3 cellular contexts compared by ENCODE assay signal in genomic region chr4:30354605-30355004, GRCh38.
TF ChIP-seq lines count a peak whose summit lies in the region.

No MANE protein-coding gene starts in this region.

TF ChIP-seq in A549, 52 proteins besides CTCF, POLR2A, EP300 and RAD21:
- TF ChIP-seq HDAC2 (IDR thresholded peaks at IDR 0.05) (no peak), MAFK (IDR thresholded peaks at IDR 0.05; ENCODE audit: partially characterized antibody) (peak; percentile 73), BHLHE40 (IDR thresholded peaks at IDR 0.05; ENCODE audit: low read depth, low read length) (no peak)

TF ChIP-seq in HCT116, 20 proteins besides CTCF, POLR2A, EP300 and RAD21:
- TF ChIP-seq EZH2 (IDR thresholded peaks at IDR 0.05) (no peak), SIN3A (IDR thresholded peaks at IDR 0.05; ENCODE audit: low read depth) (no peak), SP1 (IDR thresholded peaks at IDR 0.05; ENCODE audit: low read depth) (no peak), REST (IDR thresholded peaks at IDR 0.05; ENCODE audit: low read depth) (no peak), TCF7L2 (IDR thresholded peaks at IDR 0.05; ENCODE audit: borderline replicate concordance, extremely low read depth, insufficient read depth, insufficient read length) (no peak), JUND (IDR thresholded peaks at IDR 0.05) (no peak), ZFX (IDR thresholded peaks at IDR 0.05) (no peak), EGR1 (IDR thresholded peaks at IDR 0.05; ENCODE audit: low read depth) (no peak), CEBPB (IDR thresholded peaks at IDR 0.05; ENCODE audit: low read depth) (no peak), ZNF274 (IDR thresholded peaks at IDR 0.05; ENCODE audit: low read depth, low read length) (no peak), POLR2AphosphoS5 (IDR thresholded peaks at IDR 0.05; ENCODE audit: low read depth, low read length) (no peak), SRF (IDR thresholded peaks at IDR 0.05; ENCODE audit: low read depth) (no peak), ELF1 (IDR thresholded peaks at IDR 0.05; ENCODE audit: borderline replicate concordance, low read depth) (no peak), FOSL1 (IDR thresholded peaks at IDR 0.05; ENCODE audit: low read depth) (no peak), EZH2phosphoT487 (IDR thresholded peaks at IDR 0.05; ENCODE audit: borderline replicate concordance) (no peak), YY1 (IDR thresholded peaks at IDR 0.05; ENCODE audit: extremely low read depth, insufficient replicate concordance, low read depth, low read length) (no peak)
- TF ChIP-seq, protein P1, sequence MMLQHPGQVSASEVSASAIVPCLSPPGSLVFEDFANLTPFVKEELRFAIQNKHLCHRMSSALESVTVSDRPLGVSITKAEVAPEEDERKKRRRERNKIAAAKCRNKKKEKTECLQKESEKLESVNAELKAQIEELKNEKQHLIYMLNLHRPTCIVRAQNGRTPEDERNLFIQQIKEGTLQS (IDR thresholded peaks at IDR 0.05) = no peak
- TF ChIP-seq, protein P2, sequence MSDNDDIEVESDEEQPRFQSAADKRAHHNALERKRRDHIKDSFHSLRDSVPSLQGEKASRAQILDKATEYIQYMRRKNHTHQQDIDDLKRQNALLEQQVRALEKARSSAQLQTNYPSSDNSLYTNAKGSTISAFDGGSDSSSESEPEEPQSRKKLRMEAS (IDR thresholded peaks at IDR 0.05) = no peak
- TF ChIP-seq, protein P3, sequence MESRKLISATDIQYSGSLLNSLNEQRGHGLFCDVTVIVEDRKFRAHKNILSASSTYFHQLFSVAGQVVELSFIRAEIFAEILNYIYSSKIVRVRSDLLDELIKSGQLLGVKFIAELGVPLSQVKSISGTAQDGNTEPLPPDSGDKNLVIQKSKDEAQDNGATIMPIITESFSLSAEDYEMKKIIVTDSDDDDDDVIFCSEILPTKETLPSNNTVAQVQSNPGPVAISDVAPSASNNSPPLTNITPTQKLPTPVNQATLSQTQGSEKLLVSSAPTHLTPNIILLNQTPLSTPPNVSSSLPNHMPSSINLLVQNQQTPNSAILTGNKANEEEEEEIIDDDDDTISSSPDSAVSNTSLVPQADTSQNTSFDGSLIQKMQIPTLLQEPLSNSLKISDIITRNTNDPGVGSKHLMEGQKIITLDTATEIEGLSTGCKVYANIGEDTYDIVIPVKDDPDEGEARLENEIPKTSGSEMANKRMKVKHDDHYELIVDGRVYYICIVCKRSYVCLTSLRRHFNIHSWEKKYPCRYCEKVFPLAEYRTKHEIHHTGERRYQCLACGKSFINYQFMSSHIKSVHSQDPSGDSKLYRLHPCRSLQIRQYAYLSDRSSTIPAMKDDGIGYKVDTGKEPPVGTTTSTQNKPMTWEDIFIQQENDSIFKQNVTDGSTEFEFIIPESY (IDR thresholded peaks at IDR 0.05; ENCODE audit: extremely low read depth, insufficient replicate concordance, low read length) = no peak

TF ChIP-seq in K562, 482 proteins besides CTCF, POLR2A, EP300 and RAD21:
- TF ChIP-seq ZNF316 (IDR thresholded peaks at IDR 0.05) (peak; percentile 64), C11orf30 (IDR thresholded peaks at IDR 0.05; ENCODE audit: low read depth) (peak; percentile 41; the same call in 1 of the 2 replicates), MAFG (tag; conservative IDR thresholded peaks at IDR 0.05) (peak; percentile 42; the same call in 1 of the 2 replicates), MAFK (IDR thresholded peaks at IDR 0.05; ENCODE audit: low read length) (peak; percentile 63; the same call in 1 of the 2 replicates), MAFF (IDR thresholded peaks at IDR 0.05; ENCODE audit: low read length) (peak; percentile 61; the same call in 1 of the 2 replicates), ZBTB1 (CRISPR knock-in tag; IDR thresholded peaks at IDR 0.05; ENCODE audit: borderline replicate concordance, low read depth) (no peak)
- TF ChIP-seq, protein P4, sequence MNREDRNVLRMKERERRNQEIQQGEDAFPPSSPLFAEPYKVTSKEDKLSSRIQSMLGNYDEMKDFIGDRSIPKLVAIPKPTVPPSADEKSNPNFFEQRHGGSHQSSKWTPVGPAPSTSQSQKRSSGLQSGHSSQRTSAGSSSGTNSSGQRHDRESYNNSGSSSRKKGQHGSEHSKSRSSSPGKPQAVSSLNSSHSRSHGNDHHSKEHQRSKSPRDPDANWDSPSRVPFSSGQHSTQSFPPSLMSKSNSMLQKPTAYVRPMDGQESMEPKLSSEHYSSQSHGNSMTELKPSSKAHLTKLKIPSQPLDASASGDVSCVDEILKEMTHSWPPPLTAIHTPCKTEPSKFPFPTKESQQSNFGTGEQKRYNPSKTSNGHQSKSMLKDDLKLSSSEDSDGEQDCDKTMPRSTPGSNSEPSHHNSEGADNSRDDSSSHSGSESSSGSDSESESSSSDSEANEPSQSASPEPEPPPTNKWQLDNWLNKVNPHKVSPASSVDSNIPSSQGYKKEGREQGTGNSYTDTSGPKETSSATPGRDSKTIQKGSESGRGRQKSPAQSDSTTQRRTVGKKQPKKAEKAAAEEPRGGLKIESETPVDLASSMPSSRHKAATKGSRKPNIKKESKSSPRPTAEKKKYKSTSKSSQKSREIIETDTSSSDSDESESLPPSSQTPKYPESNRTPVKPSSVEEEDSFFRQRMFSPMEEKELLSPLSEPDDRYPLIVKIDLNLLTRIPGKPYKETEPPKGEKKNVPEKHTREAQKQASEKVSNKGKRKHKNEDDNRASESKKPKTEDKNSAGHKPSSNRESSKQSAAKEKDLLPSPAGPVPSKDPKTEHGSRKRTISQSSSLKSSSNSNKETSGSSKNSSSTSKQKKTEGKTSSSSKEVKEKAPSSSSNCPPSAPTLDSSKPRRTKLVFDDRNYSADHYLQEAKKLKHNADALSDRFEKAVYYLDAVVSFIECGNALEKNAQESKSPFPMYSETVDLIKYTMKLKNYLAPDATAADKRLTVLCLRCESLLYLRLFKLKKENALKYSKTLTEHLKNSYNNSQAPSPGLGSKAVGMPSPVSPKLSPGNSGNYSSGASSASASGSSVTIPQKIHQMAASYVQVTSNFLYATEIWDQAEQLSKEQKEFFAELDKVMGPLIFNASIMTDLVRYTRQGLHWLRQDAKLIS (CRISPR knock-in tag; IDR thresholded peaks at IDR 0.05) = no peak
